Comparison of ENCODE assay signal across 10 cellular contexts in genomic region chr12:124909831-124910560, GRCh38. TPM values are rescaled to one million over a fixed set of nuclear protein-coding genes. Genes with fewer than 3 reads are reported as not detected.
DNase-seq lines count a peak whose midpoint lies in the region; ATAC-seq and TF ChIP-seq lines count a peak whose summit lies in the region.
"Had no signal": no experiment of that assay in that cellular context is flagged by ENCODE, and none has a peak within 500 bp of the region (broad histone marks: within the 10 kb centered on the region; RNA-seq: fewer than 3 reads in every experiment).

No MANE protein-coding gene starts in this region.

- H3K4me3 ChIP-seq in fibroblast of pulmonary artery (replicated peaks; ENCODE audit: low read depth, low read length) = peak overlapping the region; percentile 54
- peak overlapping the region; percentile 67 for H3K4me3 ChIP-seq in skeletal muscle satellite cell (ENCODE audit: low read length)

- DNase-seq in T-cell = no peak
- peak; percentile 54 for DNase-seq in fibroblast of pulmonary artery (ENCODE audit: low read depth)
- DNase-seq in COLO668 (lab: John Stamatoyannopoulos, UW; ENCODE audit: unreplicated experiment) = no peak
- DNase-seq in effector CD8-positive, alpha-beta T cell (lab: John Stamatoyannopoulos, UW) = no peak
- no peak for DNase-seq in D341Med (ENCODE audit: low spot score)
- DNase-seq: central memory CD4-positive, alpha-beta T cell; NCI-H526 had no signal

- POLR2A ChIA-PET in T-cell (lab: Charles Lee) = interaction anchor here (0.6 to 2.7 kb wide), 7 partner anchors 9 to 175 kb away, joined by 3 to 23 read pairs (median 4); no protein-coding TSS in a partner anchor

- peaks cover 13% of the 10 kb centered on the region for H3K4me1 ChIP-seq in skeletal muscle satellite cell (ENCODE audit: control insufficient read depth, insufficient read depth, low read length)

- peak overlapping the region; percentile 13 to 54 for H3K27ac Mint-ChIP-seq in T-cell

- no peaks in the 10 kb centered on the region for H3K27me3 ChIP-seq in skeletal muscle satellite cell (ENCODE audit: control insufficient read depth, insufficient read depth, low read length)

- no peaks in the 10 kb centered on the region for H3K9me3 ChIP-seq in skeletal muscle satellite cell (replicated peaks; ENCODE audit: low read length)

- CTCF ChIA-PET in T-cell (lab: Charles Lee) = interaction anchor here (0.7 to 2.3 kb wide), 7 partner anchors 9 to 52 kb away, joined by 3 to 13 read pairs (median 6); no protein-coding TSS in a partner anchor

- in situ Hi-C loops in GM18951 (cut with MboI; ENCODE audit: low sequenced_read_pairs, unreplicated experiment) = loop anchor here (10.0 to 25.0 kb wide), 2 partner anchors 135 to 873 kb away; no protein-coding TSS in a partner anchor

- no peaks in the 10 kb centered on the region for H3K9me3 Mint-ChIP-seq in T-cell

- H3K36me3 ChIP-seq in skeletal muscle satellite cell (ENCODE audit: insufficient read depth, low read length) = peaks cover 30% of the 10 kb centered on the region

- peak overlapping the region in 1 of 3 donors; percentile 56 for H3K4me3 Mint-ChIP-seq in T-cell

- peak overlapping the region; percentile 62 for H3K9ac ChIP-seq in skeletal muscle satellite cell (ENCODE audit: low read depth, low read length)

- peak; percentile 27 for TF ChIP-seq POLR2A in GM18951 (IDR thresholded peaks at IDR 0.05; ENCODE audit: extremely low read depth, insufficient read depth, insufficient read length)

- peaks cover 35% of the 10 kb centered on the region for H3K36me3 Mint-ChIP-seq in T-cell

- peaks cover 0 to 8% of the 10 kb centered on the region in 2 donors for H3K27me3 Mint-ChIP-seq in T-cell

- peak overlapping the region; percentile 87 for H3K4me2 ChIP-seq in skeletal muscle satellite cell (ENCODE audit: low read length)

- no peak for TF ChIP-seq CTCF in fibroblast of pulmonary artery (IDR thresholded peaks at IDR 0.05; ENCODE audit: low read length, missing control alignments)

- no peak for ATAC-seq in T-cell (replicated peaks in 1 of 4)
- no peak for ATAC-seq in HG03521 (IDR thresholded peaks at IDR 0.05; ENCODE audit: unreplicated experiment)

- H3K4me1 Mint-ChIP-seq in T-cell = peaks cover 46 to 55% (median 54%) of the 10 kb centered on the region in 3 donors

RNA-seq across cellular contexts. Expression of gene UBC, which starts 4.5 kb away (rescaled TPM):
- 1,000 to 10,000 TPM in 2 of 5 donors, 100 to 1,000 TPM in 3; 786 to 1,410 (median 885) TPM for total RNA-seq in T-cell
- 1,475 and 1,652 TPM in 2 replicates for total RNA-seq in skeletal muscle satellite cell (2012; rRNA removed)

RNA-seq across cellular contexts. Expression of gene SCARB1, which starts 46.3 kb away (rescaled TPM):
- 1 to 10 TPM; 3.1 to 5.6 (median 4.5) TPM for total RNA-seq in T-cell
- total RNA-seq in skeletal muscle satellite cell (2012; rRNA removed) = 18.8 and 28.9 TPM in 2 replicates
